22 cellular contexts compared by ENCODE assay signal in genomic region chr2:16188256-16188890, GRCh38.
A peak's percentile ranks its signal among the peaks of the same experiment; 100 is the strongest.
DNase-seq lines count a peak whose midpoint lies in the region; FAIRE-seq and TF ChIP-seq lines count a peak whose summit lies in the region.
"Had no signal": no experiment of that assay in that cellular context is flagged by ENCODE, and none has a peak within 500 bp of the region (broad histone marks: within the 10 kb centered on the region; RNA-seq: fewer than 3 reads in every experiment).

No MANE protein-coding gene starts in this region.

- H3K9me3 ChIP-seq in neuronal stem cell (replicated peaks in 1 of 2; ENCODE audit: control insufficient read depth in 2 of 2, insufficient read depth in 1 of 2, low read depth in 1 of 2, low read length in 2 of 2) (no peaks in the 10 kb centered on the region), SK-N-SH (no peaks in the 10 kb centered on the region; the same call in 1 of the 2 replicates), small intestine (ENCODE audit: control insufficient read depth, low read depth) (no peaks in the 10 kb centered on the region)

- POLR2A ChIA-PET in SK-N-SH (lab: Yijun Ruan, JAX) = no interaction called here

- H2BK15ac ChIP-seq in neuronal stem cell (ENCODE audit: low read length) = no peak overlapping the region

- H3K27me3 ChIP-seq in neuronal stem cell (ENCODE audit: control insufficient read depth in 3 of 3, insufficient read depth in 3 of 3, low read depth in 1 of 3, low read length in 3 of 3) (no peaks in the 10 kb centered on the region), SK-N-SH (ENCODE audit: insufficient read depth) (no peaks in the 10 kb centered on the region), small intestine (ENCODE audit: control insufficient read depth in 2 of 2, insufficient read depth in 2 of 2, low read length in 2 of 2) (no peaks in the 10 kb centered on the region)

- H3K4me3 Mint-ChIP-seq in nephron progenitor cell (no peak overlapping the region), endothelial cell (ENCODE audit: unreplicated experiment) (no peak overlapping the region)
- H3K4me3 Mint-ChIP-seq: CD14-positive monocyte; CD8-positive, alpha-beta T cell; H9 had no signal

- H3K4me1 ChIP-seq in neuronal stem cell (ENCODE audit: control insufficient read depth in 2 of 2, insufficient read depth in 1 of 2, low read depth in 1 of 2, low read length in 2 of 2) (peaks cover 21 to 40% of the 10 kb centered on the region in 2 donors), SK-N-SH (ENCODE audit: control insufficient read depth in 1 of 2, insufficient read depth in 2 of 2, low read depth in 1 of 2, low read length in 1 of 2) (peaks cover 0 to 30% of the 10 kb centered on the region in 2 experiments; a peak in 1 of 4 replicates), small intestine (ENCODE audit: control insufficient read depth in 2 of 2, insufficient read depth in 1 of 2, low read depth in 1 of 2, low read length in 1 of 2) (no peaks in the 10 kb centered on the region)
- H3K4me1 ChIP-seq: A549 had no signal

- H3K36me3 Mint-ChIP-seq in nephron progenitor cell (ENCODE audit: low read depth) = no peaks in the 10 kb centered on the region
- H3K36me3 Mint-ChIP-seq in endothelial cell (ENCODE audit: low read depth, unreplicated experiment) = no peaks in the 10 kb centered on the region
- H3K36me3 Mint-ChIP-seq: CD14-positive monocyte; CD8-positive, alpha-beta T cell had no signal

- H3K23ac ChIP-seq in neuronal stem cell (ENCODE audit: low read depth, low read length, poor library complexity) = no peak overlapping the region

- no peak overlapping the region for H3K14ac ChIP-seq in neuronal stem cell (ENCODE audit: low read length)

- peak overlapping the region; percentile 81 for H2AFZ ChIP-seq in neuronal stem cell (ENCODE audit: low read length)
- H2AFZ ChIP-seq in SK-N-SH (ENCODE audit: low read depth) = no peak overlapping the region

- H4K8ac ChIP-seq in neuronal stem cell (ENCODE audit: low read depth, low read length) = no peak overlapping the region

- H3K27ac Mint-ChIP-seq in nephron progenitor cell (peak overlapping the region; percentile 91), endothelial cell (ENCODE audit: unreplicated experiment) (no peak overlapping the region)
- H3K27ac Mint-ChIP-seq: CD8-positive, alpha-beta T cell had no signal

- TF ChIP-seq EP300 in SK-N-SH (IDR thresholded peaks at IDR 0.05; ENCODE audit: borderline replicate concordance in 1 of 2, low read depth in 1 of 2, low read length in 1 of 2) = no peak

- no peak overlapping the region for H2BK5ac ChIP-seq in neuronal stem cell (ENCODE audit: low read length)

- FAIRE-seq in small intestine (lab: Jason Lieb, UNC) = no peak
- FAIRE-seq: A549, D721Med, GM19239, H1, K562 had no signal

- H3K4ac ChIP-seq in neuronal stem cell (ENCODE audit: low read length) = no peak overlapping the region

- WGBS in neuronal stem cell (ENCODE audit: extremely low coverage in 2 of 2, insufficient read length in 2 of 2, insufficient replicate concordance in 1 of 2), 2 donors = no CpG with 5 or more reads among the region's 4 CpGs
- 16% methylated on average over 4 of the region's 4 CpGs for WGBS in SK-N-SH (ENCODE audit: low lambda C conversion rate)
- 67 to 73% (median 71%) methylated on average over 4 of the region's 4 CpGs for WGBS in small intestine, 3 donors

- H3K79me1 ChIP-seq in neuronal stem cell (ENCODE audit: low read depth, low read length) = no peaks in the 10 kb centered on the region

- H3K9ac ChIP-seq in neuronal stem cell (ENCODE audit: low read depth, low read length, poor library complexity) = no peak overlapping the region
- no peak overlapping the region for H3K9ac ChIP-seq in SK-N-SH

- H3K79me2 ChIP-seq in SK-N-SH (ENCODE audit: insufficient read depth) = no peaks in the 10 kb centered on the region

- H3K9me3 Mint-ChIP-seq in nephron progenitor cell = no peaks in the 10 kb centered on the region
- no peaks in the 10 kb centered on the region for H3K9me3 Mint-ChIP-seq in endothelial cell (ENCODE audit: unreplicated experiment)
- H3K9me3 Mint-ChIP-seq: CD14-positive monocyte; CD8-positive, alpha-beta T cell; H9 had no signal

- H3K27me3 Mint-ChIP-seq in nephron progenitor cell (ENCODE audit: low read depth, poor library complexity) = peaks cover 3% of the 10 kb centered on the region
- no peaks in the 10 kb centered on the region for H3K27me3 Mint-ChIP-seq in endothelial cell (ENCODE audit: unreplicated experiment)

- peak; percentile 44 for DNase-seq in DMS79 treated with DMSO at 0.1 percent for 48 hours (lab: John Stamatoyannopoulos, UW)
- no peak for DNase-seq in DMS79 (lab: John Stamatoyannopoulos, UW)
- DNase-seq in SK-N-DZ (ENCODE audit: low spot score) = peak; percentile 100
- DNase-seq in nephron progenitor cell = no peak
- no peak for DNase-seq in neuronal stem cell (ENCODE audit: low spot score)
- DNase-seq in SK-N-SH = no peak
- no peak for DNase-seq in endothelial cell (ENCODE audit: low spot score)
- DNase-seq in small intestine = no peak
- DNase-seq: AML-193; CD8-positive, alpha-beta T cell; COR-L47; GF-D8; H9; IMR-90 had no signal

- H3K9me2 ChIP-seq in SK-N-SH = no peaks in the 10 kb centered on the region

- no peaks in the 10 kb centered on the region for H3F3A ChIP-seq in SK-N-SH (replicated peaks; ENCODE audit: insufficient read depth)

- CTCF ChIA-PET in SK-N-SH (lab: Yijun Ruan, JAX) = no interaction called here

- H3K18ac ChIP-seq in neuronal stem cell (ENCODE audit: low read length) = no peak overlapping the region

- no peak for TF ChIP-seq RAD21 in SK-N-SH (IDR thresholded peaks at IDR 0.05; ENCODE audit: low read length)

- peaks cover 47% of the 10 kb centered on the region for H3K4me1 Mint-ChIP-seq in nephron progenitor cell
- no peaks in the 10 kb centered on the region for H3K4me1 Mint-ChIP-seq in endothelial cell (ENCODE audit: unreplicated experiment)
- H3K4me1 Mint-ChIP-seq: CD14-positive monocyte had no signal

- H4K20me1 ChIP-seq in SK-N-SH (ENCODE audit: insufficient read depth) = no peaks in the 10 kb centered on the region

- no peak overlapping the region for H2AK5ac ChIP-seq in neuronal stem cell (ENCODE audit: low read depth, low read length)

- no peak overlapping the region for H3K4me3 ChIP-seq in neuronal stem cell (ENCODE audit: low read length in 2 of 2)
- H3K4me3 ChIP-seq in SK-N-SH (ENCODE audit: low read depth in 2 of 2, low read length in 1 of 2) = no peak overlapping the region
- no peak overlapping the region for H3K4me3 ChIP-seq in small intestine (ENCODE audit: low read depth in 1 of 2, low read length in 2 of 2)
- H3K4me3 ChIP-seq: A549, K562 had no signal

- H2BK120ac ChIP-seq in neuronal stem cell (ENCODE audit: low read depth, low read length) = no peak overlapping the region

- no peaks in the 10 kb centered on the region for H3K36me3 ChIP-seq in neuronal stem cell (replicated peaks in 1 of 2; ENCODE audit: control insufficient read depth in 2 of 2, insufficient read depth in 2 of 2, low read length in 2 of 2)
- H3K36me3 ChIP-seq in SK-N-SH (replicated peaks in 1 of 2; ENCODE audit: control insufficient read depth in 1 of 2, insufficient read depth in 2 of 2, low read length in 1 of 2) = no peaks in the 10 kb centered on the region
- H3K36me3 ChIP-seq in small intestine (ENCODE audit: control insufficient read depth in 2 of 2, insufficient read depth in 2 of 2, low read length in 2 of 2) = no peaks in the 10 kb centered on the region

- no peak overlapping the region for H2BK12ac ChIP-seq in neuronal stem cell (ENCODE audit: low read length)

- H3K27ac ChIP-seq in neuronal stem cell (replicated peaks; ENCODE audit: low read length) (no peak overlapping the region), SK-N-SH (ENCODE audit: low read depth in 2 of 2, low read length in 1 of 2) (no peak overlapping the region), small intestine (ENCODE audit: low read depth in 1 of 2, low read length in 1 of 2) (no peak overlapping the region)
- H3K27ac ChIP-seq: 22Rv1, A549, HL-60 had no signal

- H3K4me2 ChIP-seq in neuronal stem cell (ENCODE audit: insufficient read depth, low read length, poor library complexity, severe bottlenecking) = no peak overlapping the region
- H3K4me2 ChIP-seq in SK-N-SH = no peak overlapping the region
- H3K4me2 ChIP-seq: A549 had no signal

- no peak overlapping the region for H4K91ac ChIP-seq in neuronal stem cell (ENCODE audit: low read depth, low read length, poor library complexity)

- TF ChIP-seq CTCF in nephron progenitor cell (IDR thresholded peaks at IDR 0.05) (no peak), SK-N-SH (IDR thresholded peaks at IDR 0.05) (no peak), endothelial cell (IDR thresholded peaks at IDR 0.05; ENCODE audit: unreplicated experiment) (no peak)

TF ChIP-seq in SK-N-SH, 30 proteins besides CTCF, POLR2A, EP300 and RAD21 (continues in another document):
- TF ChIP-seq USF2 (IDR thresholded peaks at IDR 0.05; ENCODE audit: borderline replicate concordance, low read depth, low read length) (no peak), FOSL2 (IDR thresholded peaks at IDR 0.05; ENCODE audit: borderline replicate concordance, low read depth) (no peak), ELF1 (IDR thresholded peaks at IDR 0.05) (no peak), EZH2phosphoT487 (IDR thresholded peaks at IDR 0.05; ENCODE audit: borderline replicate concordance, low read depth) (no peak), USF1 (IDR thresholded peaks at IDR 0.05; ENCODE audit: borderline replicate concordance, low read depth) (no peak)

Comparison
In these comparisons a context has a peak if more than half of its experiments do, and no peak if none do; other contexts are left out.
1. DNase-seq: peak in DMS79 treated with DMSO at 0.1 percent for 48 hours (single experiment) and SK-N-DZ (single experiment); none in DMS79 (single experiment), nephron progenitor cell (single experiment), neuronal stem cell (single experiment), SK-N-SH (single experiment), endothelial cell (single experiment) and small intestine (single experiment).